8 cellular contexts compared by ENCODE assay signal in genomic region chr6:75282706-75283105, GRCh38. TPM values are rescaled to one million over a fixed set of nuclear protein-coding genes. Genes with fewer than 3 reads are reported as not detected.
DNase-seq lines count a peak whose midpoint lies in the region; ATAC-seq and TF ChIP-seq lines count a peak whose summit lies in the region.

No MANE protein-coding gene starts in this region.

- H3K27me3 Mint-ChIP-seq in HFFc6 (ENCODE audit: insufficient read depth), result no peaks in the 10 kb centered on the region
- no peaks in the 10 kb centered on the region for H3K27me3 Mint-ChIP-seq in MCF 10A (ENCODE audit: insufficient read depth, unreplicated experiment)

- peak overlapping the region; percentile 81 to 96 (median 90) for H3K4me2 ChIP-seq in BLaER1 treated with 17β-estradiol and CSF1 and Interleukin-3, amounts not matched to agents 10 nM and 100 nM

- no peak for DNase-seq in HFFc6
- DNase-seq in MCF 10A (ENCODE audit: unreplicated experiment), result peak; percentile 35
- no peak for DNase-seq in GDM1 (lab: John Stamatoyannopoulos, UW)
- no peak for DNase-seq in D341Med (ENCODE audit: low spot score)
- no peak for DNase-seq in NCI-H345 (lab: John Stamatoyannopoulos, UW)

- H3K4me1 Mint-ChIP-seq in HFFc6 (ENCODE audit: low read depth) (peaks cover 45% of the 10 kb centered on the region), MCF 10A (ENCODE audit: insufficient read depth, unreplicated experiment) (peaks cover 40% of the 10 kb centered on the region)

- BruUV-seq in MCF 10A (replicated peaks; lab: Mats Ljungman, UMichigan), result no TSS peak

- peaks cover 10% of the 10 kb centered on the region for H3K36me3 Mint-ChIP-seq in HFFc6 (ENCODE audit: low read depth)
- H3K36me3 Mint-ChIP-seq in MCF 10A (ENCODE audit: insufficient read depth, unreplicated experiment), result peaks cover 9% of the 10 kb centered on the region

- peaks cover 0 to 13% (median 6%) of the 10 kb centered on the region in 11 experiments; a peak in 13 of 22 replicates for H3K36me3 ChIP-seq in BLaER1 treated with 17β-estradiol and CSF1 and Interleukin-3, amounts not matched to agents 10 nM and 100 nM
- no peaks in the 10 kb centered on the region for H3K36me3 ChIP-seq in muscle layer of duodenum (ENCODE audit: control insufficient read depth in 1 of 2, insufficient read depth in 2 of 2, low read length in 2 of 2)

- TF ChIP-seq CTCF in HFFc6 (IDR thresholded peaks at IDR 0.05), result no peak
- no peak for TF ChIP-seq CTCF in MCF 10A (IDR thresholded peaks at IDR 0.05; ENCODE audit: unreplicated experiment)

- intact Hi-C loops in MCF 10A (cut with micrococcal nuclease), result no loop called here

- peak overlapping the region; percentile 26 to 95 (median 89); a peak in 20 of 22 replicates for H3K9ac ChIP-seq in BLaER1 treated with 17β-estradiol and CSF1 and Interleukin-3, amounts not matched to agents 10 nM and 100 nM

- peaks cover 17 to 72% (median 40%) of the 10 kb centered on the region in 10 experiments for H3K4me1 ChIP-seq in BLaER1 treated with 17β-estradiol and CSF1 and Interleukin-3, amounts not matched to agents 10 nM and 100 nM
- H3K4me1 ChIP-seq in muscle layer of duodenum (ENCODE audit: control insufficient read depth in 1 of 2, insufficient read depth in 2 of 2, low read length in 2 of 2), result peaks cover 4 to 52% of the 10 kb centered on the region in 2 donors

- peak overlapping the region; percentile 79 to 99 (median 94) for H3K4me3 ChIP-seq in BLaER1 treated with 17β-estradiol and CSF1 and Interleukin-3, amounts not matched to agents 10 nM and 100 nM
- H3K4me3 ChIP-seq in muscle layer of duodenum (ENCODE audit: low read depth in 1 of 2, low read length in 2 of 2), result peak overlapping the region; percentile 82 to 95

- POLR2A ChIA-PET in MCF 10A (lab: Yijun Ruan, JAX), result interaction anchor here (1.0 to 11.1 kb wide), 8 partner anchors 13 to 1761 kb away, joined by 3 to 314 read pairs (median 5); partner anchors contain the start of genes COX7A2, EEF1A1 and SENP6

- no peaks in the 10 kb centered on the region for H3K9me3 Mint-ChIP-seq in HFFc6
- H3K9me3 Mint-ChIP-seq in MCF 10A (ENCODE audit: unreplicated experiment), result no peaks in the 10 kb centered on the region

- no peak for ATAC-seq in HG02981 (IDR thresholded peaks at IDR 0.05; ENCODE audit: unreplicated experiment)

- H3K27ac Mint-ChIP-seq in HFFc6, result peak overlapping the region; percentile 22; the same call in 1 of the 2 replicates
- no peak overlapping the region for H3K27ac Mint-ChIP-seq in MCF 10A (ENCODE audit: low read depth, unreplicated experiment)

- 0 out of 22 replicates have a peak, but pooled peaks cover 0 to under 1% (median 0%) of the 10 kb centered on the region in 11 experiments for H3K9me3 ChIP-seq in BLaER1 treated with 17β-estradiol and CSF1 and Interleukin-3, amounts not matched to agents 10 nM and 100 nM (replicated peaks in 1 of 11)
- no peaks in the 10 kb centered on the region for H3K9me3 ChIP-seq in muscle layer of duodenum (ENCODE audit: control insufficient read depth in 1 of 2, low read length in 2 of 2)

- CTCF ChIA-PET in MCF 10A (lab: Yijun Ruan, JAX), result interaction anchor here (1.0 to 3.6 kb wide), 3 partner anchors 11 to 15 kb away, joined by 3 to 25 read pairs (median 4); no protein-coding TSS in a partner anchor

- peaks cover 9 to 63% (median 49%) of the 10 kb centered on the region in 11 experiments; a peak in 17 of 22 replicates for H4K20me1 ChIP-seq in BLaER1 treated with 17β-estradiol and CSF1 and Interleukin-3, amounts not matched to agents 10 nM and 100 nM

- peak overlapping the region in 1 of 11 experiments; percentile 38; a peak in 2 of 22 replicates for H3K27ac ChIP-seq in BLaER1 treated with 17β-estradiol and CSF1 and Interleukin-3, amounts not matched to agents 10 nM and 100 nM
- H3K27ac ChIP-seq in muscle layer of duodenum (ENCODE audit: low read length), result peak overlapping the region; percentile 18

- no peak overlapping the region for H3K4me3 Mint-ChIP-seq in HFFc6
- no peak overlapping the region for H3K4me3 Mint-ChIP-seq in MCF 10A (ENCODE audit: unreplicated experiment)

- no peaks in the 10 kb centered on the region for H3K27me3 ChIP-seq in BLaER1 treated with 17β-estradiol and CSF1 and Interleukin-3, amounts not matched to agents 10 nM and 100 nM
- no peaks in the 10 kb centered on the region for H3K27me3 ChIP-seq in muscle layer of duodenum (ENCODE audit: low read depth, low read length)

RNA-seq across cellular contexts. Expression of gene TMEM30A, which starts 1.9 kb away (rescaled TPM):
- total RNA-seq in HFFc6 (2021; fragmentation: NEBNext Ultra II Directional; extraction: Animal tissue kit (Norgen Biotek cat#: 25700)), result 100 to 1,000 TPM; 154 to 232 (median 192) TPM
- total RNA-seq in MCF 10A (2022), result 53.7 and 71.4 TPM in 2 replicates

RNA-seq across cellular contexts. Expression of gene COX7A2, which starts 39.1 kb away (rescaled TPM):
- 100 to 1,000 TPM; 473 to 536 (median 489) TPM for total RNA-seq in HFFc6 (2021; fragmentation: NEBNext Ultra II Directional; extraction: Animal tissue kit (Norgen Biotek cat#: 25700))
- total RNA-seq in MCF 10A (2022), result 316 and 375 TPM in 2 replicates
